In the genomic region with DNA sequence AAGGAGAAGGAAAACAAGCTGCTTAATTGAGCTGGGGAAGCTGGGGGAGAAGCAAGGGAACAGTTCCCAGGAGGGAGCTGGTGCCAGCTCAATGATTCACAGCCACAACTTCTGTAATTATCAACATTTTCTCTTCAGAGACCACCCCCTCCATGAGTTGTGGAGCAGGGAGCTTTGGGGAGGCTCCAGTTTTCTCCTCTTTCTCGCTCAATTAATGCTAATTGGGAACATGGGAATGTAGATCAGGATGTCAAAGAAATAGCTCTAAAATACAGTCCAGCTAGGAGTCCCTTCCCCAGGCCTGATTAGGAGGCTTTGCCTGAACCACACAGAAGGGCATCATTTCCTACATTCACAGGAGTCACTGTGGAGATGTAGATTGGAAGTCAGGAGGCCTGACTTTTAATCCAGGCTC, we compare ENCODE assay signal across 13 cellular contexts. TPM values are rescaled to one million over a fixed set of nuclear protein-coding genes. Genes with fewer than 3 reads are reported as not detected.
A peak's percentile ranks its signal among the peaks of the same experiment; 100 is the strongest.
DNase-seq lines count a peak whose midpoint lies in the region; ATAC-seq and TF ChIP-seq lines count a peak whose summit lies in the region.
"Had no signal": no experiment of that assay in that cellular context is flagged by ENCODE, and none has a peak within 500 bp of the region (broad histone marks: within the 10 kb centered on the region; RNA-seq: fewer than 3 reads in every experiment).

No MANE protein-coding gene starts in this region.

- no peaks in the 10 kb centered on the region for H3K36me3 Mint-ChIP-seq in activated naive CD8-positive, alpha-beta T cell treated with anti-CD3 and anti-CD28 coated beads, Interleukin-2, amount 50 U/mL, for 24 hours (ENCODE audit: low read depth)
- no peaks in the 10 kb centered on the region for H3K36me3 Mint-ChIP-seq in activated naive CD8-positive, alpha-beta T cell treated with anti-CD3 and anti-CD28 coated beads for 36 hours

- H3K9me3 ChIP-seq in upper lobe of right lung = no peaks in the 10 kb centered on the region
- H3K9me3 ChIP-seq: gastrocnemius medialis had no signal

- H3K4me1 Mint-ChIP-seq in activated naive CD8-positive, alpha-beta T cell treated with anti-CD3 and anti-CD28 coated beads, Interleukin-2, amount 50 U/mL, for 24 hours = peaks cover 15% of the 10 kb centered on the region
- H3K4me1 Mint-ChIP-seq in activated naive CD8-positive, alpha-beta T cell treated with anti-CD3 and anti-CD28 coated beads for 36 hours = peaks cover 4% of the 10 kb centered on the region

- peaks cover 1% of the 10 kb centered on the region for H3K27me3 Mint-ChIP-seq in activated naive CD8-positive, alpha-beta T cell treated with anti-CD3 and anti-CD28 coated beads, Interleukin-2, amount 50 U/mL, for 24 hours
- peaks cover 5% of the 10 kb centered on the region for H3K27me3 Mint-ChIP-seq in activated naive CD8-positive, alpha-beta T cell treated with anti-CD3 and anti-CD28 coated beads for 36 hours

- TF ChIP-seq POLR2A in NB4 (IDR thresholded peaks at IDR 0.05; ENCODE audit: extremely low read depth, insufficient read length) = no peak

- H3K27ac Mint-ChIP-seq in activated naive CD8-positive, alpha-beta T cell treated with anti-CD3 and anti-CD28 coated beads, Interleukin-2, amount 50 U/mL, for 24 hours = peak overlapping the region; percentile 37
- no peak overlapping the region for H3K27ac Mint-ChIP-seq in activated naive CD8-positive, alpha-beta T cell treated with anti-CD3 and anti-CD28 coated beads for 36 hours

- no peaks in the 10 kb centered on the region for H3K27me3 ChIP-seq in upper lobe of right lung
- H3K27me3 ChIP-seq: gastrocnemius medialis had no signal

- H3K9me3 Mint-ChIP-seq in activated naive CD8-positive, alpha-beta T cell treated with anti-CD3 and anti-CD28 coated beads, Interleukin-2, amount 50 U/mL, for 24 hours = no peaks in the 10 kb centered on the region
- no peaks in the 10 kb centered on the region for H3K9me3 Mint-ChIP-seq in activated naive CD8-positive, alpha-beta T cell treated with anti-CD3 and anti-CD28 coated beads for 36 hours

- H3K4me1 ChIP-seq in upper lobe of right lung = no peaks in the 10 kb centered on the region
- H3K4me1 ChIP-seq: gastrocnemius medialis had no signal

- no peak overlapping the region for H3K27ac ChIP-seq in upper lobe of right lung
- H3K27ac ChIP-seq: gastrocnemius medialis had no signal

- TF ChIP-seq CTCF in NB4 (IDR thresholded peaks at IDR 0.05; ENCODE audit: low read depth, low read length) (no peak), fibroblast of villous mesenchyme (IDR thresholded peaks at IDR 0.05; ENCODE audit: insufficient read depth, low read depth, low read length) (no peak), upper lobe of right lung (IDR thresholded peaks at IDR 0.05) (no peak)

- ATAC-seq in activated naive CD8-positive, alpha-beta T cell treated with anti-CD3 and anti-CD28 coated beads, Interleukin-2, amount 50 U/mL, for 24 hours = no peak
- ATAC-seq in upper lobe of right lung (peak; percentile 9), GM18519 (IDR thresholded peaks at IDR 0.05; ENCODE audit: low FRiP score, unreplicated experiment) (no peak)
- ATAC-seq: gastrocnemius medialis had no signal

- no peaks in the 10 kb centered on the region for H3K36me3 ChIP-seq in upper lobe of right lung
- H3K36me3 ChIP-seq: gastrocnemius medialis had no signal

- no peak for DNase-seq in activated naive CD8-positive, alpha-beta T cell treated with anti-CD3 and anti-CD28 coated beads, Interleukin-2, amount 50 U/mL, for 24 hours
- DNase-seq in activated naive CD8-positive, alpha-beta T cell treated with anti-CD3 and anti-CD28 coated beads for 36 hours = no peak
- peak; percentile 86 for DNase-seq in NB4 (ENCODE audit: low read depth)
- DNase-seq in fibroblast of villous mesenchyme (ENCODE audit: low read depth) = peak; percentile 19
- DNase-seq in upper lobe of right lung = no peak
- DNase-seq in NCI-H2081 treated with DMSO at 0.1 percent for 48 hours (lab: John Stamatoyannopoulos, UW) = no peak
- DNase-seq in GM19240 (ENCODE audit: insufficient read length, low spot score) = no peak
- DNase-seq: activated T-cell treated with anti-CD3 and anti-CD28 coated beads, Interleukin-2, amount 50 U/mL, for 1 hour; gastrocnemius medialis; NCI-H1417 treated with DMSO at 0.1 percent for 48 hours had no signal

- no peak overlapping the region for H3K4me3 Mint-ChIP-seq in activated naive CD8-positive, alpha-beta T cell treated with anti-CD3 and anti-CD28 coated beads, Interleukin-2, amount 50 U/mL, for 24 hours
- no peak overlapping the region for H3K4me3 Mint-ChIP-seq in activated naive CD8-positive, alpha-beta T cell treated with anti-CD3 and anti-CD28 coated beads for 36 hours

- intact Hi-C loops in upper lobe of right lung (cut with DNase I) = no loop called here

- peak overlapping the region; percentile 10 for H3K4me3 ChIP-seq in NB4 (ENCODE audit: low read depth, low read length)
- H3K4me3 ChIP-seq in fibroblast of villous mesenchyme (ENCODE audit: low read depth, low read length) = no peak overlapping the region
- H3K4me3 ChIP-seq in upper lobe of right lung = no peak overlapping the region
- H3K4me3 ChIP-seq: gastrocnemius medialis had no signal

RNA-seq across cellular contexts. Expression of a gene that starts 12.2 kb away (rescaled TPM):
- under 1 TPM in 1 of 2 experiments, not detected in 1; 0.20 TPM for total RNA-seq in activated naive CD8-positive, alpha-beta T cell treated with anti-CD3 and anti-CD28 coated beads for 36 hours
- not detected in 2 replicates for total RNA-seq in fibroblast of villous mesenchyme
- 45.5 TPM for total RNA-seq in upper lobe of right lung
- total RNA-seq: lung microvascular endothelial cell; T-helper 2 cell treated with Interferon-gamma antibody and Interleukin-4, amounts not matched to agents 100 ng/mL and 5 ng/mL, for 36 hours had no signal

RNA-seq across cellular contexts. Expression of a gene that starts 38.0 kb away (rescaled TPM):
- total RNA-seq in activated naive CD8-positive, alpha-beta T cell treated with anti-CD3 and anti-CD28 coated beads for 36 hours = not detected
- total RNA-seq in fibroblast of villous mesenchyme (not detected in 2 replicates), upper lobe of right lung (0.72 TPM)
- total RNA-seq: gastrocnemius medialis; lung microvascular endothelial cell; T-helper 2 cell treated with Interferon-gamma antibody and Interleukin-4, amounts not matched to agents 100 ng/mL and 5 ng/mL, for 36 hours had no signal

RNA-seq across cellular contexts. Expression of a gene that starts 47.0 kb away (rescaled TPM):
- not detected for total RNA-seq in activated naive CD8-positive, alpha-beta T cell treated with anti-CD3 and anti-CD28 coated beads for 36 hours
- total RNA-seq in fibroblast of villous mesenchyme (not detected in 2 replicates), upper lobe of right lung (2.3 TPM)
- total RNA-seq: gastrocnemius medialis; lung microvascular endothelial cell; T-helper 2 cell treated with Interferon-gamma antibody and Interleukin-4, amounts not matched to agents 100 ng/mL and 5 ng/mL, for 36 hours had no signal

Comparison
In these comparisons a context has a peak if more than half of its experiments do, and no peak if none do; other contexts are left out.
1. DNase-seq: peak in NB4 (single experiment) and fibroblast of villous mesenchyme (single experiment); none in activated naive CD8-positive, alpha-beta T cell treated with anti-CD3 and anti-CD28 coated beads, Interleukin-2, amount 50 U/mL, for 24 hours (single experiment), activated naive CD8-positive, alpha-beta T cell treated with anti-CD3 and anti-CD28 coated beads for 36 hours (single experiment), upper lobe of right lung (single experiment), NCI-H2081 treated with DMSO at 0.1 percent for 48 hours (single experiment) and GM19240 (single experiment).
2. RNA of a gene that starts 12.2 kb away (total RNA-seq): 45.5 TPM in upper lobe of right lung (single experiment); 0.20 TPM in activated naive CD8-positive, alpha-beta T cell treated with anti-CD3 and anti-CD28 coated beads for 36 hours and not detected in fibroblast of villous mesenchyme; every median in the first group is over 10 times any median in the second.